In the genomic region with DNA sequence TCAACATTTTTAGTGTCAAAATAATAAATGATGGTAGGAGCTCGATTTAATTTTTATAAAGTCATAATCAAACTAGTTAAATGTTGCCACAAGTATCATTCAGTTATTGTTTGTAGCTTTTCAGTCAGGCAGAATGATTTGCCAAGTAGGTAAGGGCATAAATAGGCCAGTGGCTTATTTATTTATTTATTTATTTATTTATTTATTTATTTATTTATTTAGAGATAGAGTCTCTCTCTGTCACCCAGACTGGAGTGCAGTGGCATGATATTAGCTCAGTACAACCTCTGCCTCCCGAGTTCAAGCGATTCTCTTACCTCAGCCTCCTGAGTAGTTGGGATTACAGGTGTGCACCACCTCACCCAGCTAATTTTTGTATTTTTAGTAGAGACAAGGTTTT, we compare ENCODE assay signal across 1 cellular context. TPM values are rescaled to one million over a fixed set of nuclear protein-coding genes. Genes with fewer than 3 reads are reported as not detected.
"Had no signal": no experiment of that assay in that cellular context is flagged by ENCODE, and none has a peak within 500 bp of the region (broad histone marks: within the 10 kb centered on the region; RNA-seq: fewer than 3 reads in every experiment).

No MANE protein-coding gene starts in this region.

RNA-seq across cellular contexts. Expression of gene DEPDC7, which starts 43.4 kb away (rescaled TPM):
- total RNA-seq: endothelial cell of umbilical vein had no signal
